ENCODE assay signal across 9 cellular contexts in genomic region chr4:76377922-76378321, GRCh38. TPM values are rescaled to one million over a fixed set of nuclear protein-coding genes. Genes with fewer than 3 reads are reported as not detected.
DNase-seq lines count a peak whose midpoint lies in the region; ATAC-seq, FAIRE-seq and TF ChIP-seq lines count a peak whose summit lies in the region.
"Had no signal": no experiment of that assay in that cellular context is flagged by ENCODE, and none has a peak within 500 bp of the region (broad histone marks: within the 10 kb centered on the region; RNA-seq: fewer than 3 reads in every experiment).

No MANE protein-coding gene starts in this region.

- H4K20me1 ChIP-seq in HepG2 (ENCODE audit: insufficient read depth, low read length): no peaks in the 10 kb centered on the region

- in situ Hi-C loops in HepG2 (cut with HindIII; ENCODE audit: extremely low pct_ligation_motif_present, low pct_unique_long_range_greater_than_20kb): loop anchor here (5.0 to 10.0 kb wide), 2 partner anchors 123 to 196 kb away; partner anchors contain the start of gene FAM47E

- H3K79me2 ChIP-seq in HepG2 (ENCODE audit: insufficient read depth, low read length): no peaks in the 10 kb centered on the region

- H3K9me3 ChIP-seq in HepG2 (ENCODE audit: low read length): no peaks in the 10 kb centered on the region
- H3K9me3 ChIP-seq: thoracic aorta had no signal

- peak; percentile 65 for TF ChIP-seq CTCF in HepG2 (CRISPR knock-in tag; IDR thresholded peaks at IDR 0.05)

- no peak for TF ChIP-seq POLR2A in HepG2 (IDR thresholded peaks at IDR 0.05; ENCODE audit: insufficient read depth in 1 of 2, low read depth in 2 of 2, low read length in 2 of 2)

- no peak overlapping the region for H3K4me3 ChIP-seq in HepG2 (replicated peaks in 1 of 3; ENCODE audit: insufficient read depth in 1 of 3, low read depth in 2 of 3, low read length in 3 of 3)
- H3K4me3 ChIP-seq: thoracic aorta had no signal

- H3K36me3 ChIP-seq in HepG2 (replicated peaks in 1 of 2; ENCODE audit: control insufficient read depth in 1 of 2, insufficient read depth in 2 of 2, low read length in 2 of 2): no peaks in the 10 kb centered on the region
- H3K36me3 ChIP-seq: thoracic aorta had no signal

- CTCF ChIA-PET in activated naive CD4-positive, alpha-beta T cell treated with anti-CD3 and anti-CD28 coated beads for 36 hours (lab: Charles Lee): interaction anchor here (0.6 to 8.1 kb wide), 36 partner anchors 10 to 347 kb away, joined by 3 to 158 read pairs (median 4); partner anchors contain the start of genes FAM47E and STBD1
- CTCF ChIA-PET in HepG2 (lab: Yijun Ruan, JAX; ENCODE audit: low intra/inter-chr PET ratio, low total read pairs): interaction anchor here (0.7 to 3.4 kb wide), 3 partner anchors 71 to 198 kb away, joined by 5 to 44 read pairs (median 28); partner anchors contain the start of gene FAM47E

- H3K4me2 ChIP-seq in HepG2 (ENCODE audit: low read depth, low read length): peak overlapping the region; percentile 65

- H3K27ac Mint-ChIP-seq in activated naive CD4-positive, alpha-beta T cell treated with anti-CD3 and anti-CD28 coated beads for 36 hours: no peak overlapping the region

- no peak for TF ChIP-seq EP300 in HepG2 (IDR thresholded peaks at IDR 0.05; ENCODE audit: low read depth in 2 of 2, low read length in 2 of 2)
- no peak for TF ChIP-seq EP300 in HepG2 (CRISPR knock-in tag; IDR thresholded peaks at IDR 0.05; ENCODE audit: borderline replicate concordance)

- H3K36me3 Mint-ChIP-seq in activated naive CD4-positive, alpha-beta T cell treated with anti-CD3 and anti-CD28 coated beads for 36 hours (ENCODE audit: low read depth): no peaks in the 10 kb centered on the region

- ATAC-seq in HepG2 (peak; percentile 81), HG03159 (IDR thresholded peaks at IDR 0.05; ENCODE audit: unreplicated experiment) (no peak), GM21381 (IDR thresholded peaks at IDR 0.05; ENCODE audit: unreplicated experiment) (no peak)

- H3K9ac ChIP-seq in HepG2 (ENCODE audit: insufficient read depth, low read depth, low read length): no peak overlapping the region

- peaks cover 5% of the 10 kb centered on the region for H3K9me3 Mint-ChIP-seq in activated naive CD4-positive, alpha-beta T cell treated with anti-CD3 and anti-CD28 coated beads for 36 hours

- POLR2A ChIA-PET in HepG2 (lab: Yijun Ruan, JAX): interaction anchor here (1.2 kb wide), 1 partner anchor 72 kb away, joined by 5 read pairs; the partner anchor contains the start of gene STBD1

- peak; percentile 3 to 25 for DNase-seq in NCI-H526 (lab: John Stamatoyannopoulos, UW)
- no peak for DNase-seq in NCI-H526 treated with DMSO at 0.1 percent for 48 hours (lab: John Stamatoyannopoulos, UW)
- DNase-seq in NCI-H460 (ENCODE audit: extremely low read depth, low read depth): peak; percentile 21
- DNase-seq in activated naive CD4-positive, alpha-beta T cell treated with anti-CD3 and anti-CD28 coated beads for 36 hours: peak; percentile 66
- peak; percentile 44 for DNase-seq in HepG2 (ENCODE audit: low spot score)
- peak; percentile 3 for DNase-seq in stromal cell of bone marrow (ENCODE audit: low read depth)

- WGBS in HepG2 (ENCODE audit: low lambda C conversion rate): 4% methylated on average over 5 of the region's 5 CpGs

- TF ChIP-seq RAD21 in HepG2 (CRISPR knock-in tag; IDR thresholded peaks at IDR 0.05): peak; percentile 76

- no peaks in the 10 kb centered on the region for H3K27me3 ChIP-seq in HepG2 (ENCODE audit: control insufficient read depth in 1 of 2, insufficient read depth in 2 of 2, low read length in 2 of 2)

- peaks cover 26% of the 10 kb centered on the region for H3K4me1 ChIP-seq in HepG2 (ENCODE audit: insufficient read depth, low read length)

- H3K27me3 Mint-ChIP-seq in activated naive CD4-positive, alpha-beta T cell treated with anti-CD3 and anti-CD28 coated beads for 36 hours (ENCODE audit: low read depth): no peaks in the 10 kb centered on the region

- H3K27ac ChIP-seq in HepG2 (ENCODE audit: extremely low read length, insufficient read depth, low read length): no peak overlapping the region
- H3K27ac ChIP-seq: thoracic aorta had no signal

- no TSS peak for BruUV-seq in HepG2 (replicated peaks; lab: Mats Ljungman, UMichigan)

- H3K4me1 Mint-ChIP-seq in activated naive CD4-positive, alpha-beta T cell treated with anti-CD3 and anti-CD28 coated beads for 36 hours (ENCODE audit: low read depth): no peaks in the 10 kb centered on the region

- no peak overlapping the region for H3K4me3 Mint-ChIP-seq in activated naive CD4-positive, alpha-beta T cell treated with anti-CD3 and anti-CD28 coated beads for 36 hours

- no peak overlapping the region for H2AFZ ChIP-seq in HepG2 (ENCODE audit: low read length)

- intact Hi-C loops in activated naive CD4-positive, alpha-beta T cell treated with anti-CD3 and anti-CD28 coated beads for 36 hours (cut with micrococcal nuclease): loop anchor here (1.0 to 5.0 kb wide), 5 partner anchors 71 to 383 kb away; partner anchors contain the start of genes FAM47E and STBD1
- intact Hi-C loops in HepG2 (cut with micrococcal nuclease; ENCODE audit: unreplicated experiment): loop anchor here (1.0 to 5.0 kb wide), 4 partner anchors 71 to 386 kb away; partner anchors contain the start of genes FAM47E and SDAD1

- no peak for FAIRE-seq in HepG2 (lab: Jason Lieb, UNC)

TF ChIP-seq in HepG2, 621 proteins besides CTCF, POLR2A, EP300 and RAD21 (continues in another document):
- TF ChIP-seq MIXL1 (CRISPR knock-in tag; IDR thresholded peaks at IDR 0.05): 0 out of 2 replicates have a peak, but pooled peaks have one; percentile 38
- TF ChIP-seq, protein P1, sequence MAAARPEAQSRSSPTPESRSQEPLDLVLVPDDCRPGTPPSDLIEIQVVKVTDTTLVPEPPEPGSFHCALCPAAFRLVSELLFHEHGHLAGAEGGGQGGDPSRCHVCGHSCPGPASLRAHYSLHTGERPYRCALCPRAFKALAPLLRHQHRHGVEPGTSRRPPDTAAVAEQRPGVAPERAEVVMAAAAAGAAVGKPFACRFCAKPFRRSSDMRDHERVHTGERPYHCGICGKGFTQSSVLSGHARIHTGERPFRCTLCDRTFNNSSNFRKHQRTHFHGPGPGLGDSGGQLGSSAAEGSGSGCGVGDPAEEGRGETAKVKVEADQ (CRISPR knock-in tag; IDR thresholded peaks at IDR 0.05; ENCODE audit: borderline replicate concordance): no peak

RNA-seq across cellular contexts. Expression of gene CCDC158, which starts 43.0 kb away (rescaled TPM):
- total RNA-seq in NCI-H460 (2014; rRNA removed; shearing (Covaris generic)): not detected in 2 replicates
- 0.03 TPM in 1 of 2 replicates, not detected in the other for polyA plus RNA-seq in NCI-H460 (2014; cell fraction: nucleus; rRNA removed)
- not detected for total RNA-seq in activated naive CD4-positive, alpha-beta T cell treated with anti-CD3 and anti-CD28 coated beads for 36 hours
- not detected in 2 replicates for total RNA-seq in HepG2 (2016; rRNA removed; fragmentation: Illumina TruSeq; extraction: Trizol)
- not detected in 2 replicates for total RNA-seq in HepG2 (2016; cell fraction: cytosol; rRNA removed; fragmentation: Illumina TruSeq; extraction: Trizol; ENCODE audit: low read depth)
- total RNA-seq in HepG2 (2016; cell fraction: insoluble cytoplasmic fraction; rRNA removed; fragmentation: Illumina TruSeq; extraction: Trizol): not detected in 2 replicates
- total RNA-seq in HepG2 (2016; cell fraction: membrane; rRNA removed; fragmentation: Illumina TruSeq; extraction: Trizol): not detected in 2 replicates
- not detected in 2 replicates for total RNA-seq in HepG2 (2016; cell fraction: nucleus; rRNA removed; fragmentation: Illumina TruSeq; extraction: Trizol)
- polyA plus RNA-seq in HepG2 (2011; rRNA removed): not detected in 2 replicates
- polyA plus RNA-seq in HepG2 (2011; cell fraction: cytosol; rRNA removed): not detected in 2 replicates
- polyA plus RNA-seq in HepG2 (2011; cell fraction: nucleus; rRNA removed): not detected in 2 replicates
- polyA plus RNA-seq in HepG2 (2012): not detected in 2 replicates
- not detected in 2 replicates for polyA plus RNA-seq in HepG2 (2016; cell fraction: cytosol; fragmentation: Illumina TruSeq; extraction: Trizol; ENCODE audit: low read depth)
- polyA plus RNA-seq in HepG2 (2016; cell fraction: insoluble cytoplasmic fraction; fragmentation: Illumina TruSeq; extraction: Trizol; ENCODE audit: low read depth): not detected in 2 replicates
- polyA plus RNA-seq in HepG2 (2016; cell fraction: membrane; fragmentation: Illumina TruSeq; extraction: Trizol; ENCODE audit: low read depth): not detected in 2 replicates
- polyA plus RNA-seq in HepG2 (2016; cell fraction: nucleus; fragmentation: Illumina TruSeq; extraction: Trizol; ENCODE audit: insufficient read depth, low read depth): not detected in 2 replicates
- 0.07 TPM in 1 of 2 replicates, not detected in the other for polyA minus RNA-seq in HepG2 (2011; rRNA and poly(A)+ RNA removed; ENCODE audit: low replicate concordance)
- not detected in 2 replicates for polyA minus RNA-seq in HepG2 (2011; cell fraction: cytosol; rRNA and poly(A)+ RNA removed)
- not detected in 2 replicates for polyA minus RNA-seq in HepG2 (2011; cell fraction: nucleus; rRNA and poly(A)+ RNA removed)

RNA-seq across cellular contexts. Expression of gene SHROOM3, which starts 57.1 kb away (rescaled TPM):
- 0.40 and 0.58 TPM in 2 replicates for total RNA-seq in NCI-H460 (2014; rRNA removed; shearing (Covaris generic))
- 0.06 and 0.18 TPM in 2 replicates for polyA plus RNA-seq in NCI-H460 (2014; cell fraction: nucleus; rRNA removed)
- under 1 TPM; 0.12 to 0.21 TPM for total RNA-seq in activated naive CD4-positive, alpha-beta T cell treated with anti-CD3 and anti-CD28 coated beads for 36 hours
- total RNA-seq in HepG2 (2016; rRNA removed; fragmentation: Illumina TruSeq; extraction: Trizol): not detected in 2 replicates
- total RNA-seq in HepG2 (2016; cell fraction: cytosol; rRNA removed; fragmentation: Illumina TruSeq; extraction: Trizol; ENCODE audit: low read depth): not detected in 2 replicates
- total RNA-seq in HepG2 (2016; cell fraction: insoluble cytoplasmic fraction; rRNA removed; fragmentation: Illumina TruSeq; extraction: Trizol): not detected in 2 replicates
- total RNA-seq in HepG2 (2016; cell fraction: membrane; rRNA removed; fragmentation: Illumina TruSeq; extraction: Trizol): not detected in 2 replicates
- not detected in 2 replicates for total RNA-seq in HepG2 (2016; cell fraction: nucleus; rRNA removed; fragmentation: Illumina TruSeq; extraction: Trizol)
- polyA plus RNA-seq in HepG2 (2011; rRNA removed): 0.01 TPM in 1 of 2 replicates, not detected in the other
- not detected in 2 replicates for polyA plus RNA-seq in HepG2 (2011; cell fraction: cytosol; rRNA removed)
- not detected in 2 replicates for polyA plus RNA-seq in HepG2 (2011; cell fraction: nucleus; rRNA removed)
- polyA plus RNA-seq in HepG2 (2012): not detected in 2 replicates
- not detected in 2 replicates for polyA plus RNA-seq in HepG2 (2016; cell fraction: cytosol; fragmentation: Illumina TruSeq; extraction: Trizol; ENCODE audit: low read depth)
- polyA plus RNA-seq in HepG2 (2016; cell fraction: insoluble cytoplasmic fraction; fragmentation: Illumina TruSeq; extraction: Trizol; ENCODE audit: low read depth): not detected in 2 replicates
- not detected in 2 replicates for polyA plus RNA-seq in HepG2 (2016; cell fraction: membrane; fragmentation: Illumina TruSeq; extraction: Trizol; ENCODE audit: low read depth)
- not detected in 2 replicates for polyA plus RNA-seq in HepG2 (2016; cell fraction: nucleus; fragmentation: Illumina TruSeq; extraction: Trizol; ENCODE audit: insufficient read depth, low read depth)
- 0.04 and 69.9 TPM in 2 replicates for polyA minus RNA-seq in HepG2 (2011; rRNA and poly(A)+ RNA removed; ENCODE audit: low replicate concordance)
- polyA minus RNA-seq in HepG2 (2011; cell fraction: cytosol; rRNA and poly(A)+ RNA removed): 0.26 TPM in 1 of 2 replicates, not detected in the other
- under 0.01 and 0.50 TPM in 2 replicates for polyA minus RNA-seq in HepG2 (2011; cell fraction: nucleus; rRNA and poly(A)+ RNA removed)
